Comparison of ENCODE assay signal across 10 cellular contexts in genomic region chr17:65049085-65049756, GRCh38. TPM values are rescaled to one million over a fixed set of nuclear protein-coding genes. Genes with fewer than 3 reads are reported as not detected.
DNase-seq lines count a peak whose midpoint lies in the region; TF ChIP-seq lines count a peak whose summit lies in the region.
"Had no signal": no experiment of that assay in that cellular context is flagged by ENCODE, and none has a peak within 500 bp of the region (broad histone marks: within the 10 kb centered on the region; RNA-seq: fewer than 3 reads in every experiment).

No MANE protein-coding gene starts in this region.

- DNase-seq in activated CD4-positive, alpha-beta T cell treated with anti-CD3 and anti-CD28 coated beads, Interleukin-2, amount 10 ng/mL, durations not matched to agents 7 days and 5 days = peak; percentile 25
- DNase-seq in activated CD4-positive, alpha-beta T cell treated with anti-CD3 and anti-CD28 coated beads for 48 hours = no peak
- DNase-seq in Karpas-422 = no peak
- no peak for DNase-seq in chondrocyte (ENCODE audit: low spot score)
- DNase-seq in NCI-H82 (lab: John Stamatoyannopoulos, UW) = no peak
- no peak for DNase-seq in globus pallidus (ENCODE audit: low spot score)
- no peak for DNase-seq in Kasumi-1 (lab: John Stamatoyannopoulos, UW)
- DNase-seq: GF-D8, left ventricle myocardium superior had no signal

- no peak overlapping the region for H2AFZ ChIP-seq in Karpas-422 (ENCODE audit: low read length)

- H3K4me3 ChIP-seq in Karpas-422 (ENCODE audit: low read length) = no peak overlapping the region

- H3K9me2 ChIP-seq in Karpas-422 (replicated peaks; ENCODE audit: insufficient read depth, low read length) = no peaks in the 10 kb centered on the region

- peaks cover 17% of the 10 kb centered on the region; the same call in 1 of the 2 replicates for H4K20me1 ChIP-seq in Karpas-422 (ENCODE audit: insufficient read depth, low read depth, low read length)

- H3K4me2 ChIP-seq in Karpas-422 (ENCODE audit: low read depth, low read length, poor library complexity, severe bottlenecking) = peak overlapping the region; percentile 21

- no peaks in the 10 kb centered on the region for H3K9me3 ChIP-seq in Karpas-422 (ENCODE audit: low read length)

- no peak overlapping the region for H3K9ac ChIP-seq in Karpas-422 (ENCODE audit: low read length)

- H3K27ac ChIP-seq in Karpas-422 (ENCODE audit: low read length) = peak overlapping the region; percentile 60

- H3K36me3 ChIP-seq in Karpas-422 (ENCODE audit: insufficient read depth, low read length) = peaks cover 90% of the 10 kb centered on the region

- no peaks in the 10 kb centered on the region for H3K9me3 Mint-ChIP-seq in activated CD4-positive, alpha-beta T cell treated with anti-CD3 and anti-CD28 coated beads, Interleukin-2, amount 10 ng/mL, durations not matched to agents 7 days and 5 days
- no peaks in the 10 kb centered on the region for H3K9me3 Mint-ChIP-seq in chondrocyte (ENCODE audit: low read depth)
- H3K9me3 Mint-ChIP-seq in stimulated activated naive CD8-positive, alpha-beta T cell treated with anti-CD3 and anti-CD28 coated beads, Interleukin-15, Interleukin-2, amounts not matched to agents 100 ng/mL and 50 ng/mL, for 24 hours = no peaks in the 10 kb centered on the region

- no peak for TF ChIP-seq CTCF in chondrocyte (IDR thresholded peaks at IDR 0.05)

- peaks cover 78% of the 10 kb centered on the region for H3K36me3 Mint-ChIP-seq in activated CD4-positive, alpha-beta T cell treated with anti-CD3 and anti-CD28 coated beads, Interleukin-2, amount 10 ng/mL, durations not matched to agents 7 days and 5 days (ENCODE audit: low read depth)
- peaks cover 28% of the 10 kb centered on the region for H3K36me3 Mint-ChIP-seq in chondrocyte (ENCODE audit: low read depth)
- H3K36me3 Mint-ChIP-seq in stimulated activated naive CD8-positive, alpha-beta T cell treated with anti-CD3 and anti-CD28 coated beads, Interleukin-15, Interleukin-2, amounts not matched to agents 100 ng/mL and 50 ng/mL, for 24 hours (ENCODE audit: low read depth) = peaks cover 88% of the 10 kb centered on the region

- peak overlapping the region; percentile 76 for H3K27ac Mint-ChIP-seq in activated CD4-positive, alpha-beta T cell treated with anti-CD3 and anti-CD28 coated beads, Interleukin-2, amount 10 ng/mL, durations not matched to agents 7 days and 5 days
- H3K27ac Mint-ChIP-seq in chondrocyte (ENCODE audit: unreplicated experiment) = peak overlapping the region; percentile 41
- peak overlapping the region; percentile 7 for H3K27ac Mint-ChIP-seq in stimulated activated naive CD8-positive, alpha-beta T cell treated with anti-CD3 and anti-CD28 coated beads, Interleukin-15, Interleukin-2, amounts not matched to agents 100 ng/mL and 50 ng/mL, for 24 hours

- H3K4me1 ChIP-seq in Karpas-422 (ENCODE audit: low read length) = peaks cover 79% of the 10 kb centered on the region

- POLR2A ChIA-PET in activated CD4-positive, alpha-beta T cell treated with anti-CD3 and anti-CD28 coated beads, Interleukin-2, amount 10 ng/mL, durations not matched to agents 7 days and 5 days (lab: Charles Lee) = no interaction called here

- CTCF ChIA-PET in activated CD4-positive, alpha-beta T cell treated with anti-CD3 and anti-CD28 coated beads, Interleukin-2, amount 10 ng/mL, durations not matched to agents 7 days and 5 days (lab: Charles Lee) = interaction anchor here (0.6 to 2.0 kb wide), 5 partner anchors 8 to 197 kb away, joined by 3 to 6 read pairs (median 4); no protein-coding TSS in a partner anchor

- H3K4me3 Mint-ChIP-seq in activated CD4-positive, alpha-beta T cell treated with anti-CD3 and anti-CD28 coated beads, Interleukin-2, amount 10 ng/mL, durations not matched to agents 7 days and 5 days = no peak overlapping the region
- H3K4me3 Mint-ChIP-seq in chondrocyte (ENCODE audit: unreplicated experiment) = no peak overlapping the region
- peak overlapping the region; percentile 44 for H3K4me3 Mint-ChIP-seq in stimulated activated naive CD8-positive, alpha-beta T cell treated with anti-CD3 and anti-CD28 coated beads, Interleukin-15, Interleukin-2, amounts not matched to agents 100 ng/mL and 50 ng/mL, for 24 hours

- no peaks in the 10 kb centered on the region for H3K27me3 Mint-ChIP-seq in activated CD4-positive, alpha-beta T cell treated with anti-CD3 and anti-CD28 coated beads, Interleukin-2, amount 10 ng/mL, durations not matched to agents 7 days and 5 days
- H3K27me3 Mint-ChIP-seq in chondrocyte (ENCODE audit: low read depth) = no peaks in the 10 kb centered on the region
- H3K27me3 Mint-ChIP-seq in stimulated activated naive CD8-positive, alpha-beta T cell treated with anti-CD3 and anti-CD28 coated beads, Interleukin-15, Interleukin-2, amounts not matched to agents 100 ng/mL and 50 ng/mL, for 24 hours = no peaks in the 10 kb centered on the region

- H3K4me1 Mint-ChIP-seq in activated CD4-positive, alpha-beta T cell treated with anti-CD3 and anti-CD28 coated beads, Interleukin-2, amount 10 ng/mL, durations not matched to agents 7 days and 5 days = peaks cover 75% of the 10 kb centered on the region
- H3K4me1 Mint-ChIP-seq in chondrocyte (ENCODE audit: low read depth) = peaks cover 43% of the 10 kb centered on the region
- H3K4me1 Mint-ChIP-seq in stimulated activated naive CD8-positive, alpha-beta T cell treated with anti-CD3 and anti-CD28 coated beads, Interleukin-15, Interleukin-2, amounts not matched to agents 100 ng/mL and 50 ng/mL, for 24 hours (ENCODE audit: low read depth) = peaks cover 92% of the 10 kb centered on the region

- no peaks in the 10 kb centered on the region for H3K27me3 ChIP-seq in Karpas-422 (ENCODE audit: low read length)

- H3K79me2 ChIP-seq in Karpas-422 (ENCODE audit: low read length) = peaks cover 99% of the 10 kb centered on the region

RNA-seq across cellular contexts. Expression of gene GNA13, which starts 7.3 kb away (rescaled TPM):
- 10 to 100 TPM; 80.9 to 94.9 TPM for total RNA-seq in activated CD4-positive, alpha-beta T cell treated with anti-CD3 and anti-CD28 coated beads, Interleukin-2, amount 10 ng/mL, durations not matched to agents 7 days and 5 days
- 123 and 352 TPM in 2 replicates for total RNA-seq in Karpas-422 (2014; rRNA removed; shearing (Covaris generic); ENCODE audit: low replicate concordance)
- total RNA-seq in chondrocyte = 44.5 to 63.9 TPM (median 61.9 TPM) in 3 replicates

Comparison
In these comparisons a context has a peak if more than half of its experiments do, and no peak if none do; other contexts are left out.
1. H3K27ac Mint-ChIP-seq: peak in every context shown above with its lines; median percentile 76 in activated CD4-positive, alpha-beta T cell treated with anti-CD3 and anti-CD28 coated beads, Interleukin-2, amount 10 ng/mL, durations not matched to agents 7 days and 5 days; 41 in chondrocyte; 7 in stimulated activated naive CD8-positive, alpha-beta T cell treated with anti-CD3 and anti-CD28 coated beads, Interleukin-15, Interleukin-2, amounts not matched to agents 100 ng/mL and 50 ng/mL, for 24 hours.